11 cellular contexts compared by ENCODE assay signal in the genomic region with DNA sequence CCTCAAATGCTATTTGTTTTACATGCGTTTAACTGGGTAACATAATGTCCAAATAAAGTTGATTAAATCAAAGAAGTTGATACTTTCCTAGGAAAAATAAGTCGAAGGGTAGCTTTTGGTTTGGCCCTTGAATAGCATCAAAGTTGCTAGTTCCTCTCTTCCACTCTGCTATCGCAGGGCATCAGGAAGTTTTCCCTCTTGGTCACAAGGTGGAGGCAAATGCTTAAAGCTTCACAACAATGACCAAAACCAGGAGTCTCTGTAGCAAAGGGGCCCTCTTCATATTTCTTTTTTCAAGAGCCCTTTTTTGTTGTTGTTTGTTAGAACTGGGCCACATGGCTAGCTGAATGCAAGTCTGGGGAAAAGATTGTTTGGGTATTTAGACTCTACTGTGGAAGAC.
DNase-seq lines count a peak whose midpoint lies in the region; FAIRE-seq lines count a peak whose summit lies in the region.
"Had no signal": no experiment of that assay in that cellular context is flagged by ENCODE, and none has a peak within 500 bp of the region (broad histone marks: within the 10 kb centered on the region; RNA-seq: fewer than 3 reads in every experiment).

No MANE protein-coding gene starts in this region.

- H3K4me1 ChIP-seq in HUES6 (ENCODE audit: control insufficient read depth, insufficient read depth, low read length) (peaks cover 8% of the 10 kb centered on the region; the same call in 1 of the 2 replicates), adipocyte (ENCODE audit: control insufficient read depth, insufficient read depth, low read length) (no peaks in the 10 kb centered on the region)
- H3K4me1 ChIP-seq: body of pancreas, HAP-1 had no signal

- H3K4me3 ChIP-seq in HUES6 (ENCODE audit: low read depth, low read length): no peak overlapping the region
- no peak overlapping the region for H3K4me3 ChIP-seq in adipocyte (ENCODE audit: low read length)
- H3K4me3 ChIP-seq: body of pancreas, HAP-1 had no signal

- DNase-seq in DMS53 (lab: John Stamatoyannopoulos, UW) (peak; percentile 49), DMS53 treated with DMSO at 0.1 percent for 48 hours (lab: John Stamatoyannopoulos, UW; ENCODE audit: unreplicated experiment) (no peak), adipocyte (ENCODE audit: low read depth) (peak; percentile 28), medulla oblongata (ENCODE audit: extremely low spot score) (peak; percentile 27), frontal cortex (ENCODE audit: low spot score in 2 of 2) (no peak), mucosa of gallbladder (ENCODE audit: low spot score) (no peak), AG20443 (ENCODE audit: low spot score) (no peak)
- DNase-seq: body of pancreas, NCI-H1694 had no signal

- no peaks in the 10 kb centered on the region for H3K27me3 ChIP-seq in HUES6 (ENCODE audit: control insufficient read depth, insufficient read depth, low read length)
- H3K27me3 ChIP-seq in adipocyte (replicated peaks; ENCODE audit: control insufficient read depth, insufficient read depth, low read length): no peaks in the 10 kb centered on the region
- H3K27me3 ChIP-seq: body of pancreas had no signal

- H3K27ac ChIP-seq in HUES6 (ENCODE audit: low read depth, low read length): peak overlapping the region; percentile 69; the same call in 1 of the 2 replicates
- H3K27ac ChIP-seq: body of pancreas had no signal

- FAIRE-seq in frontal cortex (lab: Jason Lieb, UNC): no peak

- H3K9ac ChIP-seq in HUES6 (ENCODE audit: low read length) (no peak overlapping the region), adipocyte (ENCODE audit: low read length) (no peak overlapping the region)

- H3K9me3 ChIP-seq in HUES6 (ENCODE audit: control insufficient read depth, insufficient read depth, low read depth, low read length) (no peaks in the 10 kb centered on the region), adipocyte (ENCODE audit: control insufficient read depth, low read length) (no peaks in the 10 kb centered on the region)
- H3K9me3 ChIP-seq: body of pancreas, HAP-1 had no signal

- H3K36me3 ChIP-seq in HUES6 (ENCODE audit: control insufficient read depth, insufficient read depth, low read length) (no peaks in the 10 kb centered on the region), adipocyte (ENCODE audit: control insufficient read depth, insufficient read depth, low read length, severe bottlenecking) (no peaks in the 10 kb centered on the region)
- H3K36me3 ChIP-seq: HAP-1 had no signal

Comparison
In these comparisons a context has a peak if more than half of its experiments do, and no peak if none do; other contexts are left out.
1. DNase-seq: peak in DMS53 (single experiment), adipocyte (single experiment) and medulla oblongata (single experiment); none in DMS53 treated with DMSO at 0.1 percent for 48 hours (single experiment), frontal cortex (0 of 2), mucosa of gallbladder (single experiment) and AG20443 (single experiment).